ENCODE assay signal across 8 cellular contexts in the genomic region with DNA sequence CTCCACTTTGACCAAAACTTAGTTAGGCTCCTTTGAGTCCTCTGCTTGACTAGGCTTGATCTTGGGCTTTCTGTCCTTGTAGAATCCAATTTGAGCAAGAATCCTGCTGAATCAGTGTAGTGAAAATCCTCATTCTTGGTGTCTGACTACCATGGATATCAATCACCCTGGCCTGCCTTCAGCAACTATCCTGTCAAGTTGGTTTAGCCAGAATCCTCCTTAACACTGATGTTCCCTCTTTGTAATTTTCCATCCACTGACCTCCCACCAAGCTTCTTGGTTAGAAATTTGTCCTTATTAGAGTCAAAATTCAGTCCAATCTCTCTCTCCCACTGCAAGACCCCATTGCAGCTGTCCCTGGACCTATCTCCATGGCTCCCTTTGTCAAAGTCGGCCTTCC. TPM values are rescaled to one million over a fixed set of nuclear protein-coding genes. Genes with fewer than 3 reads are reported as not detected.
DNase-seq lines count a peak whose midpoint lies in the region; ATAC-seq and TF ChIP-seq lines count a peak whose summit lies in the region.

No MANE protein-coding gene starts in this region.

- DNase-seq in HCT116 (ENCODE audit: low read depth, low spot score) (no peak), G401 (ENCODE audit: low spot score) (no peak), GM10266 (ENCODE audit: extremely low spot score) (no peak)
- DNase-seq in activated T-helper 1 cell treated with anti-CD3 and anti-CD28 coated beads, Interleukin-12 subunit alpha, Interleukin-12 subunit beta, Interleukin-2, Interleukin-4 antibody, amounts not matched to agents 30 ng/mL and 10 ng/mL and 1 ng/mL, durations not matched to agents 14 hours and 24 hours and 36 hours (ENCODE audit: low spot score) = no peak
- DNase-seq in activated CD4-positive, CD25-positive, alpha-beta regulatory T cell (lab: John Stamatoyannopoulos, UW) = no peak

- in situ Hi-C loops in G401 (cut with HindIII; ENCODE audit: low sequenced_read_pairs) = no loop called here

- no peak overlapping the region for H3K9ac ChIP-seq in HCT116 (ENCODE audit: low read length)
- H3K9ac ChIP-seq in muscle layer of colon (ENCODE audit: low read length) = no peak overlapping the region

- no peak for ATAC-seq in HCT116
- no peak for ATAC-seq in HG02884 (IDR thresholded peaks at IDR 0.05; ENCODE audit: unreplicated experiment)

- peak overlapping the region; percentile 87 for H3K4me3 Mint-ChIP-seq in activated T-helper 1 cell treated with anti-CD3 and anti-CD28 coated beads, Interleukin-12 subunit alpha, Interleukin-12 subunit beta, Interleukin-2, Interleukin-4 antibody, amounts not matched to agents 30 ng/mL and 10 ng/mL and 1 ng/mL, durations not matched to agents 14 hours and 24 hours and 36 hours

- no peak overlapping the region for H3K27ac Mint-ChIP-seq in activated T-helper 1 cell treated with anti-CD3 and anti-CD28 coated beads, Interleukin-12 subunit alpha, Interleukin-12 subunit beta, Interleukin-2, Interleukin-4 antibody, amounts not matched to agents 30 ng/mL and 10 ng/mL and 1 ng/mL, durations not matched to agents 14 hours and 24 hours and 36 hours

- no peaks in the 10 kb centered on the region for H3K27me3 ChIP-seq in HCT116 (ENCODE audit: insufficient read depth, low read length)
- no peaks in the 10 kb centered on the region for H3K27me3 ChIP-seq in muscle layer of colon (ENCODE audit: control insufficient read depth in 1 of 2, insufficient read depth in 2 of 2, low read length in 2 of 2)

- peak overlapping the region in 1 of 2 experiments; percentile 97; a peak in 3 of 4 replicates for H3K4me3 ChIP-seq in HCT116 (replicated peaks in 1 of 2; ENCODE audit: low read depth in 1 of 2, low read length in 2 of 2)
- H3K4me3 ChIP-seq in muscle layer of colon (ENCODE audit: low read depth in 1 of 2, low read length in 2 of 2) = peak overlapping the region; percentile 67 to 98

- H3K9me3 ChIP-seq in HCT116 (ENCODE audit: control insufficient read depth in 1 of 2, insufficient read depth in 1 of 2, low read depth in 1 of 2, low read length in 2 of 2) = no peaks in the 10 kb centered on the region
- no peaks in the 10 kb centered on the region for H3K9me3 ChIP-seq in muscle layer of colon (ENCODE audit: low read length)

- H3K4me1 ChIP-seq in HCT116 (ENCODE audit: control insufficient read depth in 1 of 2, insufficient read depth in 2 of 2, low read length in 2 of 2) (peaks cover 2 to 11% of the 10 kb centered on the region in 2 experiments; a peak in 1 of 4 replicates), muscle layer of colon (ENCODE audit: insufficient read depth, low read length) (peaks cover 7% of the 10 kb centered on the region)

- no peak for TF ChIP-seq POLR2A in HCT116 (IDR thresholded peaks at IDR 0.05; ENCODE audit: borderline replicate concordance, extremely low read depth, insufficient read depth, insufficient read length)

- no TSS peak for BruUV-seq in HCT116 (replicated peaks; lab: Mats Ljungman, UMichigan)

- no peak for TF ChIP-seq CTCF in C4-2B (conservative IDR thresholded peaks at IDR 0.05)
- TF ChIP-seq CTCF in HCT116 (IDR thresholded peaks at IDR 0.05 in 2 of 3, conservative IDR thresholded peaks at IDR 0.05 in 1 of 3; ENCODE audit: borderline replicate concordance in 1 of 3, insufficient read depth in 1 of 3, low read depth in 2 of 3, low read length in 2 of 3) = no peak
- TF ChIP-seq CTCF in GM10266 (IDR thresholded peaks at IDR 0.05; ENCODE audit: control insufficient read depth, insufficient read depth, low read depth, missing control alignments) = no peak

- peaks cover 3% of the 10 kb centered on the region for H3K27me3 Mint-ChIP-seq in activated T-helper 1 cell treated with anti-CD3 and anti-CD28 coated beads, Interleukin-12 subunit alpha, Interleukin-12 subunit beta, Interleukin-2, Interleukin-4 antibody, amounts not matched to agents 30 ng/mL and 10 ng/mL and 1 ng/mL, durations not matched to agents 14 hours and 24 hours and 36 hours (ENCODE audit: insufficient read depth)

- H3K4me2 ChIP-seq in HCT116 (ENCODE audit: low read length) = peak overlapping the region; percentile 87

- H3K27ac ChIP-seq in C4-2B (peak overlapping the region; percentile 64), HCT116 (ENCODE audit: low read depth, low read length) (no peak overlapping the region), muscle layer of colon (ENCODE audit: low read depth, low read length) (no peak overlapping the region)

- no peaks in the 10 kb centered on the region for H3K9me2 ChIP-seq in HCT116 (ENCODE audit: insufficient read depth)

- peaks cover 33% of the 10 kb centered on the region for H3K4me1 Mint-ChIP-seq in activated T-helper 1 cell treated with anti-CD3 and anti-CD28 coated beads, Interleukin-12 subunit alpha, Interleukin-12 subunit beta, Interleukin-2, Interleukin-4 antibody, amounts not matched to agents 30 ng/mL and 10 ng/mL and 1 ng/mL, durations not matched to agents 14 hours and 24 hours and 36 hours (ENCODE audit: low read depth)

- H2AFZ ChIP-seq in HCT116 (ENCODE audit: low read depth, low read length, poor library complexity, severe bottlenecking) = peak overlapping the region; percentile 94

- no peak for TF ChIP-seq RAD21 in HCT116 (IDR thresholded peaks at IDR 0.05; ENCODE audit: low read depth)

- CTCF ChIA-PET in HCT116 (lab: Charles Lee) = interaction anchor here (0.6 to 2.4 kb wide), 13 partner anchors 8 to 589 kb away, joined by 3 to 25 read pairs (median 4); no protein-coding TSS in a partner anchor

- H3K36me3 ChIP-seq in HCT116 (ENCODE audit: control insufficient read depth in 1 of 2, insufficient read depth in 2 of 2, low read length in 2 of 2) (no peaks in the 10 kb centered on the region), muscle layer of colon (ENCODE audit: insufficient read depth, low read length) (no peaks in the 10 kb centered on the region)

- POLR2A ChIA-PET in HCT116 (lab: Charles Lee) = interaction anchor here (2.3 kb wide), 1 partner anchor 303 kb away, joined by 11 read pairs; no protein-coding TSS in a partner anchor

- no peaks in the 10 kb centered on the region for H4K20me1 ChIP-seq in HCT116 (ENCODE audit: insufficient read depth)

- RAD21 ChIA-PET in HCT116 (lab: Charles Lee; ENCODE audit: low non-redundant PET in 1 of 2, low total read pairs in 2 of 2, uncharacterized antibody in 2 of 2, unreplicated experiment in 2 of 2) = interaction anchor here (0.6 to 0.7 kb wide), 2 partner anchors 63 to 127 kb away, joined by 3 to 4 read pairs; no protein-coding TSS in a partner anchor

- H3K36me3 Mint-ChIP-seq in activated T-helper 1 cell treated with anti-CD3 and anti-CD28 coated beads, Interleukin-12 subunit alpha, Interleukin-12 subunit beta, Interleukin-2, Interleukin-4 antibody, amounts not matched to agents 30 ng/mL and 10 ng/mL and 1 ng/mL, durations not matched to agents 14 hours and 24 hours and 36 hours (ENCODE audit: low read depth) = peaks cover 3% of the 10 kb centered on the region

- H3K79me2 ChIP-seq in HCT116 (ENCODE audit: insufficient read depth, low read length) = peaks cover 7% of the 10 kb centered on the region; the same call in 1 of the 2 replicates

- intact Hi-C loops in HCT116 (cut with micrococcal nuclease) = loop anchor here (1.0 to 5.0 kb wide), 2 partner anchors 129 to 303 kb away; no protein-coding TSS in a partner anchor
- intact Hi-C loops in activated T-helper 1 cell treated with anti-CD3 and anti-CD28 coated beads, Interleukin-12 subunit alpha, Interleukin-12 subunit beta, Interleukin-2, Interleukin-4 antibody, amounts not matched to agents 30 ng/mL and 10 ng/mL and 1 ng/mL, durations not matched to agents 14 hours and 24 hours and 36 hours (cut with micrococcal nuclease) = loop anchor here (1.0 to 5.0 kb wide), 11 partner anchors 84 to 1895 kb away; partner anchors contain the start of genes AGPS, CWC22, FKBP7 and HNRNPA3

- no peaks in the 10 kb centered on the region for H3K9me3 Mint-ChIP-seq in activated T-helper 1 cell treated with anti-CD3 and anti-CD28 coated beads, Interleukin-12 subunit alpha, Interleukin-12 subunit beta, Interleukin-2, Interleukin-4 antibody, amounts not matched to agents 30 ng/mL and 10 ng/mL and 1 ng/mL, durations not matched to agents 14 hours and 24 hours and 36 hours

TF ChIP-seq in HCT116, 20 proteins besides CTCF, POLR2A, EP300 and RAD21 (continues in another document):
- TF ChIP-seq, protein P1, sequence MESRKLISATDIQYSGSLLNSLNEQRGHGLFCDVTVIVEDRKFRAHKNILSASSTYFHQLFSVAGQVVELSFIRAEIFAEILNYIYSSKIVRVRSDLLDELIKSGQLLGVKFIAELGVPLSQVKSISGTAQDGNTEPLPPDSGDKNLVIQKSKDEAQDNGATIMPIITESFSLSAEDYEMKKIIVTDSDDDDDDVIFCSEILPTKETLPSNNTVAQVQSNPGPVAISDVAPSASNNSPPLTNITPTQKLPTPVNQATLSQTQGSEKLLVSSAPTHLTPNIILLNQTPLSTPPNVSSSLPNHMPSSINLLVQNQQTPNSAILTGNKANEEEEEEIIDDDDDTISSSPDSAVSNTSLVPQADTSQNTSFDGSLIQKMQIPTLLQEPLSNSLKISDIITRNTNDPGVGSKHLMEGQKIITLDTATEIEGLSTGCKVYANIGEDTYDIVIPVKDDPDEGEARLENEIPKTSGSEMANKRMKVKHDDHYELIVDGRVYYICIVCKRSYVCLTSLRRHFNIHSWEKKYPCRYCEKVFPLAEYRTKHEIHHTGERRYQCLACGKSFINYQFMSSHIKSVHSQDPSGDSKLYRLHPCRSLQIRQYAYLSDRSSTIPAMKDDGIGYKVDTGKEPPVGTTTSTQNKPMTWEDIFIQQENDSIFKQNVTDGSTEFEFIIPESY (IDR thresholded peaks at IDR 0.05; ENCODE audit: extremely low read depth, insufficient replicate concordance, low read length) = no peak
- no peak for TF ChIP-seq SIN3A (IDR thresholded peaks at IDR 0.05; ENCODE audit: low read depth)
- no peak for TF ChIP-seq CEBPB (IDR thresholded peaks at IDR 0.05; ENCODE audit: low read depth)

RNA-seq across cellular contexts. Expression of gene RBM45, which starts 0.5 kb away (rescaled TPM):
- 7.4 TPM for total RNA-seq in HCT116 (2021; ENCODE audit: unreplicated experiment)
- 4.3 and 5.8 TPM in 2 replicates for polyA plus RNA-seq in HCT116 (2012)
- total RNA-seq in activated T-helper 1 cell treated with anti-CD3 and anti-CD28 coated beads, Interleukin-12 subunit alpha, Interleukin-12 subunit beta, Interleukin-2, Interleukin-4 antibody, amounts not matched to agents 30 ng/mL and 10 ng/mL and 1 ng/mL, durations not matched to agents 14 hours and 24 hours and 36 hours = 18.6 and 21.9 TPM in 2 replicates
- total RNA-seq in G401 (2014; rRNA removed; shearing (Covaris generic)) = 19.8 and 32.2 TPM in 2 replicates

RNA-seq across cellular contexts. Expression of gene PDE11A, which starts 39.2 kb away (rescaled TPM):
- total RNA-seq in HCT116 (2021; ENCODE audit: unreplicated experiment) = 0.61 TPM
- polyA plus RNA-seq in HCT116 (2012) = 0.51 and 0.61 TPM in 2 replicates
- not detected in 2 replicates for total RNA-seq in activated T-helper 1 cell treated with anti-CD3 and anti-CD28 coated beads, Interleukin-12 subunit alpha, Interleukin-12 subunit beta, Interleukin-2, Interleukin-4 antibody, amounts not matched to agents 30 ng/mL and 10 ng/mL and 1 ng/mL, durations not matched to agents 14 hours and 24 hours and 36 hours
- total RNA-seq in G401 (2014; rRNA removed; shearing (Covaris generic)) = 2.6 and 3.2 TPM in 2 replicates
